In the genomic region with DNA sequence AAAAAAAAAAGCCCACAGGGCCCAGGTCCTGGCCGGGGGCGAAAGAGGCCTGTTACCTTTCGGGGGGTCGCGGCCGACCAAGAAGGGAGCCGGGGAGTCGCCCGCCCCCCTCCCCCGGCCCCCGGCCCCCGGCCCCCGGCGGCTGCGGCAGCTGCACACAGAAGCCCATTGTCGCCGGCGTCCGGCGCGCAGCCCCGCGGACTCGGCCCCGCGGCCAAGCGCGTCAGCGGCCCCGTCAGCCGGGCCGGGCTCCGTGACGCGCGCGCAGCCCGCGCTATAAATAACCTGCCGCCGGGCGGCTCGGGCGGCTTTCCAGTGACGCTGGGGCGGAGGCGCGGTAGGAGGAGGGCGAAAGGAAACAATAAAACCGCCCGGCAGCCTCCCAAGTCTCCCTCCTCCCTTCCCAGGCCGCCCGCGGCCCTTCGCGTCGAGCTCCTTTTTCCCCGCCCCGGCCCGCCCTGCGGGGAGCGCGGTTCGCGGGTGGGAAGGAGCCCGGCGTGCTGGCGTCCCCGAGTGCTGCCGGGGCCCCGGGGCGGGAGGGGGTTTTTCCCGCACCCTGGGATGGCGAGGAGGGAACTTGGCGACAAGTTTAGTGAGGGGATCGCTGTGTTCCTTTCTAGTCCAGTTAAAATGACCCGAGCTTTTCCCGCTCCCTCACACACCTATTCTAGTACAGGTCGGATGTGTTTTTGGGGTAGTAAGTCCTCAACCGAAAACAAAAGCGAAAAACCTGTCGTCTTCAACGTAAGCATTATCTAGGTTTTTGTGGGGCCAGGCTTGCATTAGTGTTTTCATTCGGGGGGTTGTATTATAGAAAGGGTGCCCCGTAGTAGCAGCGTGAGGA, we compare ENCODE assay signal across 1 cellular context.
A peak's percentile ranks its signal among the peaks of the same experiment; 100 is the strongest.
TF ChIP-seq lines count a peak whose summit lies in the region.

No MANE protein-coding gene starts in this region.

TF ChIP-seq in K562, 482 proteins besides CTCF, POLR2A, EP300 and RAD21 (continued from another document and continues in another):
- peak; percentile 81; the same call in 1 of the 2 replicates for TF ChIP-seq STAT6 (CRISPR knock-in tag; IDR thresholded peaks at IDR 0.05)
- TF ChIP-seq CHCHD3 (CRISPR knock-in tag; IDR thresholded peaks at IDR 0.05) = peak; percentile 83; the same call in 1 of the 2 replicates
- peak; percentile 21; the same call in 1 of the 2 replicates for TF ChIP-seq L3MBTL2 (IDR thresholded peaks at IDR 0.05)
- TF ChIP-seq ZNF174 (CRISPR knock-in tag; IDR thresholded peaks at IDR 0.05) = 0 out of 2 replicates have a peak, but pooled peaks have one; percentile 40
- TF ChIP-seq RNF2 (IDR thresholded peaks at IDR 0.05) = 0 out of 2 replicates have a peak, but pooled peaks have one; percentile 13
- TF ChIP-seq ZNF639 (CRISPR knock-in tag; conservative IDR thresholded peaks at IDR 0.05 in 1 of 2, IDR thresholded peaks at IDR 0.05 in 1 of 2) = peak in 1 of 2 experiments; percentile 89; a peak in 2 of 4 replicates
- no peak; the same call in 1 of the 2 replicates for TF ChIP-seq TARDBP (IDR thresholded peaks at IDR 0.05)
- no peak for TF ChIP-seq SIN3B (IDR thresholded peaks at IDR 0.05; ENCODE audit: low read depth)
- TF ChIP-seq BRD4 (IDR thresholded peaks at IDR 0.05) = peak; percentile 64
- TF ChIP-seq, protein P1, sequence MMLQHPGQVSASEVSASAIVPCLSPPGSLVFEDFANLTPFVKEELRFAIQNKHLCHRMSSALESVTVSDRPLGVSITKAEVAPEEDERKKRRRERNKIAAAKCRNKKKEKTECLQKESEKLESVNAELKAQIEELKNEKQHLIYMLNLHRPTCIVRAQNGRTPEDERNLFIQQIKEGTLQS (IDR thresholded peaks at IDR 0.05) = no peak
- TF ChIP-seq, protein P1 (CRISPR knock-in tag; conservative IDR thresholded peaks at IDR 0.05) = peak; percentile 51; the same call in 1 of the 2 replicates
- no peak for TF ChIP-seq PTBP1 (IDR thresholded peaks at IDR 0.05; ENCODE audit: low read depth, low read length)
- no peak for TF ChIP-seq DACH1 (IDR thresholded peaks at IDR 0.05; ENCODE audit: partially characterized antibody)
- 0 out of 2 replicates have a peak, but pooled peaks have one; percentile 13 for TF ChIP-seq JUN (IDR thresholded peaks at IDR 0.05; ENCODE audit: borderline replicate concordance, low read depth, low read length)
- TF ChIP-seq JUN (CRISPR knock-in tag; IDR thresholded peaks at IDR 0.05; ENCODE audit: borderline replicate concordance) = no peak
- TF ChIP-seq, protein P2, sequence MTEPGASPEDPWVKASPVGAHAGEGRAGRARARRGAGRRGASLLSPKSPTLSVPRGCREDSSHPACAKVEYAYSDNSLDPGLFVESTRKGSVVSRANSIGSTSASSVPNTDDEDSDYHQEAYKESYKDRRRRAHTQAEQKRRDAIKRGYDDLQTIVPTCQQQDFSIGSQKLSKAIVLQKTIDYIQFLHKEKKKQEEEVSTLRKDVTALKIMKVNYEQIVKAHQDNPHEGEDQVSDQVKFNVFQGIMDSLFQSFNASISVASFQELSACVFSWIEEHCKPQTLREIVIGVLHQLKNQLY (CRISPR knock-in tag; conservative IDR thresholded peaks at IDR 0.05) = 0 out of 4 replicates have a peak, but pooled peaks of 1 of the 2 experiments have one; percentile 17
- no peak for TF ChIP-seq IFI16 (CRISPR knock-in tag; IDR thresholded peaks at IDR 0.05)
- TF ChIP-seq CREM (IDR thresholded peaks at IDR 0.05; ENCODE audit: low read depth) = peak; percentile 91
- peak; percentile 90 for TF ChIP-seq CCNT2 (IDR thresholded peaks at IDR 0.05; ENCODE audit: borderline replicate concordance, extremely low read depth, insufficient read length, low read depth, low read length)
- peak; percentile 24; the same call in 1 of the 2 replicates for TF ChIP-seq MTA2 (IDR thresholded peaks at IDR 0.05; ENCODE audit: low read depth)
- no peak for TF ChIP-seq ZNF133 (CRISPR knock-in tag; IDR thresholded peaks at IDR 0.05)
- TF ChIP-seq PHF20 (IDR thresholded peaks at IDR 0.05; ENCODE audit: partially characterized antibody) = no peak
- TF ChIP-seq HNRNPL (IDR thresholded peaks at IDR 0.05; ENCODE audit: low read depth, low read length) = peak; percentile 34; the same call in 1 of the 2 replicates
- TF ChIP-seq HNRNPK (IDR thresholded peaks at IDR 0.05; ENCODE audit: low read depth, low read length, poor library complexity, severe bottlenecking) = no peak
- TF ChIP-seq NONO (IDR thresholded peaks at IDR 0.05; ENCODE audit: low read depth in 2 of 2, low read length in 1 of 2) = peak; percentile 69 to 72
- peak; percentile 20 for TF ChIP-seq NEUROD1 (IDR thresholded peaks at IDR 0.05; ENCODE audit: borderline replicate concordance, low read depth, low read length, partially characterized antibody)
- peak; percentile 24; the same call in 1 of the 2 replicates for TF ChIP-seq XRCC5 (IDR thresholded peaks at IDR 0.05; ENCODE audit: low read depth, low read length)
- TF ChIP-seq CBX1 (IDR thresholded peaks at IDR 0.05; ENCODE audit: low read depth) = no peak; the same call in 1 of the 2 replicates
- TF ChIP-seq PRPF4 (IDR thresholded peaks at IDR 0.05; ENCODE audit: insufficient read depth, low read depth, low read length, poor library complexity, severe bottlenecking) = peak; percentile 58
- TF ChIP-seq HDAC1 (IDR thresholded peaks at IDR 0.05) = peak in 1 of 2 experiments; percentile 55; a peak in 2 of 4 replicates
- TF ChIP-seq, protein P3, sequence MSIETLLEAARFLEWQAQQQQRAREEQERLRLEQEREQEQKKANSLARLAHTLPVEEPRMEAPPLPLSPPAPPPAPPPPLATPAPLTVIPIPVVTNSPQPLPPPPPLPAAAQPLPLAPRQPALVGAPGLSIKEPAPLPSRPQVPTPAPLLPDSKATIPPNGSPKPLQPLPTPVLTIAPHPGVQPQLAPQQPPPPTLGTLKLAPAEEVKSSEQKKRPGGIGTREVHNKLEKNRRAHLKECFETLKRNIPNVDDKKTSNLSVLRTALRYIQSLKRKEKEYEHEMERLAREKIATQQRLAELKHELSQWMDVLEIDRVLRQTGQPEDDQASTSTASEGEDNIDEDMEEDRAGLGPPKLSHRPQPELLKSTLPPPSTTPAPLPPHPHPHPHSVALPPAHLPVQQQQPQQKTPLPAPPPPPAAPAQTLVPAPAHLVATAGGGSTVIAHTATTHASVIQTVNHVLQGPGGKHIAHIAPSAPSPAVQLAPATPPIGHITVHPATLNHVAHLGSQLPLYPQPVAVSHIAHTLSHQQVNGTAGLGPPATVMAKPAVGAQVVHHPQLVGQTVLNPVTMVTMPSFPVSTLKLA (conservative IDR thresholded peaks at IDR 0.05) = peak in 1 of 2 experiments; percentile 28; a peak in 1 of 4 replicates
- no peak for TF ChIP-seq HMG20B (CRISPR knock-in tag; IDR thresholded peaks at IDR 0.05)
- no peak for TF ChIP-seq IRF2 (CRISPR knock-in tag; IDR thresholded peaks at IDR 0.05)
- TF ChIP-seq MEF2D (tag; conservative IDR thresholded peaks at IDR 0.05; ENCODE audit: low read depth) = peak; percentile 71; the same call in 1 of the 2 replicates
- peak in 1 of 2 experiments; percentile 61; a peak in 1 of 4 replicates for TF ChIP-seq SRF (CRISPR knock-in tag; IDR thresholded peaks at IDR 0.05)
- peak; percentile 51; the same call in 1 of the 2 replicates for TF ChIP-seq KLF1 (tag; IDR thresholded peaks at IDR 0.05)
- TF ChIP-seq, protein P4, sequence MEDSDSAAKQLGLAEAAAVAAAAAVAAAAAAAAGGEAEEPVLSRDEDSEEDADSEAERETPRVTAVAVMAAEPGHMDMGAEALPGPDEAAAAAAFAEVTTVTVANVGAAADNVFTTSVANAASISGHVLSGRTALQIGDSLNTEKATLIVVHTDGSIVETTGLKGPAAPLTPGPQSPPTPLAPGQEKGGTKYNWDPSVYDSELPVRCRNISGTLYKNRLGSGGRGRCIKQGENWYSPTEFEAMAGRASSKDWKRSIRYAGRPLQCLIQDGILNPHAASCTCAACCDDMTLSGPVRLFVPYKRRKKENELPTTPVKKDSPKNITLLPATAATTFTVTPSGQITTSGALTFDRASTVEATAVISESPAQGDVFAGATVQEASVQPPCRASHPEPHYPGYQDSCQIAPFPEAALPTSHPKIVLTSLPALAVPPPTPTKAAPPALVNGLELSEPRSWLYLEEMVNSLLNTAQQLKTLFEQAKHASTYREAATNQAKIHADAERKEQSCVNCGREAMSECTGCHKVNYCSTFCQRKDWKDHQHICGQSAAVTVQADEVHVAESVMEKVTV (CRISPR knock-in tag; IDR thresholded peaks at IDR 0.05) = peak; percentile 25; the same call in 1 of the 2 replicates
- TF ChIP-seq, protein P5, sequence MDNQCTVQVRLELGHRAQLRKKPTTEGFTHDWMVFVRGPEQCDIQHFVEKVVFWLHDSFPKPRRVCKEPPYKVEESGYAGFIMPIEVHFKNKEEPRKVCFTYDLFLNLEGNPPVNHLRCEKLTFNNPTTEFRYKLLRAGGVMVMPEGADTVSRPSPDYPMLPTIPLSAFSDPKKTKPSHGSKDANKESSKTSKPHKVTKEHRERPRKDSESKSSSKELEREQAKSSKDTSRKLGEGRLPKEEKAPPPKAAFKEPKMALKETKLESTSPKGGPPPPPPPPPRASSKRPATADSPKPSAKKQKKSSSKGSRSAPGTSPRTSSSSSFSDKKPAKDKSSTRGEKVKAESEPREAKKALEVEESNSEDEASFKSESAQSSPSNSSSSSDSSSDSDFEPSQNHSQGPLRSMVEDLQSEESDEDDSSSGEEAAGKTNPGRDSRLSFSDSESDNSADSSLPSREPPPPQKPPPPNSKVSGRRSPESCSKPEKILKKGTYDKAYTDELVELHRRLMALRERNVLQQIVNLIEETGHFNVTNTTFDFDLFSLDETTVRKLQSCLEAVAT (IDR thresholded peaks at IDR 0.05) = peak in 1 of 2 experiments; percentile 34; a peak in 1 of 4 replicates
- peak; percentile 53 for TF ChIP-seq RBM22 (IDR thresholded peaks at IDR 0.05; ENCODE audit: low read depth, low read length, poor library complexity, severe bottlenecking)
- TF ChIP-seq, protein P6, sequence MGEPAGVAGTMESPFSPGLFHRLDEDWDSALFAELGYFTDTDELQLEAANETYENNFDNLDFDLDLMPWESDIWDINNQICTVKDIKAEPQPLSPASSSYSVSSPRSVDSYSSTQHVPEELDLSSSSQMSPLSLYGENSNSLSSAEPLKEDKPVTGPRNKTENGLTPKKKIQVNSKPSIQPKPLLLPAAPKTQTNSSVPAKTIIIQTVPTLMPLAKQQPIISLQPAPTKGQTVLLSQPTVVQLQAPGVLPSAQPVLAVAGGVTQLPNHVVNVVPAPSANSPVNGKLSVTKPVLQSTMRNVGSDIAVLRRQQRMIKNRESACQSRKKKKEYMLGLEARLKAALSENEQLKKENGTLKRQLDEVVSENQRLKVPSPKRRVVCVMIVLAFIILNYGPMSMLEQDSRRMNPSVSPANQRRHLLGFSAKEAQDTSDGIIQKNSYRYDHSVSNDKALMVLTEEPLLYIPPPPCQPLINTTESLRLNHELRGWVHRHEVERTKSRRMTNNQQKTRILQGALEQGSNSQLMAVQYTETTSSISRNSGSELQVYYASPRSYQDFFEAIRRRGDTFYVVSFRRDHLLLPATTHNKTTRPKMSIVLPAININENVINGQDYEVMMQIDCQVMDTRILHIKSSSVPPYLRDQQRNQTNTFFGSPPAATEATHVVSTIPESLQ (CRISPR knock-in tag; IDR thresholded peaks at IDR 0.05) = 0 out of 2 replicates have a peak, but pooled peaks have one; percentile 53
- TF ChIP-seq, protein P7, sequence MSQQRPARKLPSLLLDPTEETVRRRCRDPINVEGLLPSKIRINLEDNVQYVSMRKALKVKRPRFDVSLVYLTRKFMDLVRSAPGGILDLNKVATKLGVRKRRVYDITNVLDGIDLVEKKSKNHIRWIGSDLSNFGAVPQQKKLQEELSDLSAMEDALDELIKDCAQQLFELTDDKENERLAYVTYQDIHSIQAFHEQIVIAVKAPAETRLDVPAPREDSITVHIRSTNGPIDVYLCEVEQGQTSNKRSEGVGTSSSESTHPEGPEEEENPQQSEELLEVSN (IDR thresholded peaks at IDR 0.05; ENCODE audit: borderline replicate concordance in 1 of 2, extremely low read depth in 1 of 2, insufficient read depth in 1 of 2, insufficient read length in 1 of 2, low read depth in 1 of 2, low read length in 1 of 2, poor library complexity in 1 of 2, severe bottlenecking in 1 of 2) = peak; percentile 53 to 78
- TF ChIP-seq SREBF1 (IDR thresholded peaks at IDR 0.05; ENCODE audit: borderline replicate concordance, low read depth, low read length) = no peak
- TF ChIP-seq YY1 (IDR thresholded peaks at IDR 0.05; ENCODE audit: borderline replicate concordance in 1 of 3, control insufficient read depth in 1 of 3, extremely low read depth in 1 of 3, insufficient read depth in 3 of 3, insufficient read length in 1 of 3, insufficient replicate concordance in 2 of 3, low read depth in 1 of 3, low read length in 2 of 3) = peak in 2 of 3 experiments; percentile 68 to 69
- peak; percentile 98 for TF ChIP-seq MEF2A (IDR thresholded peaks at IDR 0.05; ENCODE audit: control insufficient read depth, low read depth, low read length)
- no peak for TF ChIP-seq RFX5 (IDR thresholded peaks at IDR 0.05; ENCODE audit: low read depth, low read length)
- TF ChIP-seq CXXC5 (CRISPR knock-in tag; IDR thresholded peaks at IDR 0.05) = peak; percentile 94
